In genomic region chr9:129885018-129885669, GRCh38 we compare ENCODE assay signal across 8 cellular contexts. TPM values are rescaled to one million over a fixed set of nuclear protein-coding genes. Genes with fewer than 3 reads are reported as not detected.
DNase-seq lines count a peak whose midpoint lies in the region; ATAC-seq and TF ChIP-seq lines count a peak whose summit lies in the region.

No MANE protein-coding gene starts in this region.

- H3K27ac Mint-ChIP-seq in brain, result peak overlapping the region in 4 of 5 experiments; percentile 78 to 98 (median 94)

- ATAC-seq in left lobe of liver (peak; percentile 69), GM21825 (IDR thresholded peaks at IDR 0.05; ENCODE audit: unreplicated experiment) (no peak)

- H3K4me1 Mint-ChIP-seq in brain, result peaks cover 33% of the 10 kb centered on the region

- H3K4me3 ChIP-seq in OCI-LY3 (ENCODE audit: low read length), result peak overlapping the region; percentile 61

- peak overlapping the region; percentile 51; the same call in 1 of the 2 replicates for H3K9ac ChIP-seq in OCI-LY3 (ENCODE audit: low read length)

- peak overlapping the region; percentile 95 for H3K27ac ChIP-seq in OCI-LY3 (ENCODE audit: low read length)
- H3K27ac ChIP-seq in substantia nigra (ENCODE audit: low read depth, low read length, poor library complexity, severe bottlenecking), result peak overlapping the region; percentile 87

- H3K27me3 Mint-ChIP-seq in brain, result no peaks in the 10 kb centered on the region

- peaks cover 20% of the 10 kb centered on the region for H3K36me3 ChIP-seq in OCI-LY3 (replicated peaks; ENCODE audit: low read depth, low read length)

- no peaks in the 10 kb centered on the region for H3K27me3 ChIP-seq in OCI-LY3 (ENCODE audit: low read depth, low read length)

- TF ChIP-seq CTCF in GM12874 (IDR thresholded peaks at IDR 0.05; ENCODE audit: insufficient read depth, low read depth, low read length), result peak; percentile 49
- TF ChIP-seq CTCF in OCI-LY3 (IDR thresholded peaks at IDR 0.05; ENCODE audit: low read depth, low read length), result no peak; the same call in 1 of the 2 replicates
- TF ChIP-seq CTCF in brain (conservative IDR thresholded peaks at IDR 0.05), result no peak
- TF ChIP-seq CTCF in GM20000 (IDR thresholded peaks at IDR 0.05; ENCODE audit: extremely low read depth, missing control alignments), result no peak

- H3K79me2 ChIP-seq in OCI-LY3 (ENCODE audit: low read length), result peaks cover 28% of the 10 kb centered on the region

- H2AFZ ChIP-seq in OCI-LY3 (ENCODE audit: low read depth, low read length), result no peak overlapping the region

- peaks cover 32% of the 10 kb centered on the region for H3K36me3 Mint-ChIP-seq in brain

- DNase-seq in ACHN, result peak; percentile 17
- peak; percentile 64 for DNase-seq in left lobe of liver (ENCODE audit: low spot score)
- peak in 15 of 49 donors; percentile 27 to 76 (median 52) for DNase-seq in substantia nigra (lab: John Stamatoyannopoulos, UW)
- no peak for DNase-seq in GM20000 (ENCODE audit: low spot score)

- peaks cover 65% of the 10 kb centered on the region for H3K4me1 ChIP-seq in OCI-LY3 (ENCODE audit: low read length)

- H3K4me2 ChIP-seq in OCI-LY3 (ENCODE audit: low read length), result peak overlapping the region; percentile 76

- H3K9me3 Mint-ChIP-seq in brain, result peaks cover 0 to 4% (median 0%) of the 10 kb centered on the region in 5 experiments

- H3K9me3 ChIP-seq in OCI-LY3 (ENCODE audit: insufficient read depth, low read length), result no peaks in the 10 kb centered on the region

- in situ Hi-C loops in ACHN (cut with HindIII; ENCODE audit: low pct_ligation_motif_present, low pct_unique_long_range_greater_than_20kb, low sequenced_read_pairs), result no loop called here

- H4K20me1 ChIP-seq in OCI-LY3 (ENCODE audit: insufficient read depth, low read length), result peaks cover 28% of the 10 kb centered on the region

- peak overlapping the region in 3 of 5 experiments; percentile 74 to 83 (median 79) for H3K4me3 Mint-ChIP-seq in brain

RNA-seq across cellular contexts. Expression of gene USP20, which starts 49.9 kb away (rescaled TPM):
- polyA plus RNA-seq in brain (ENCODE audit: insufficient read depth, low read depth, low replicate concordance), result 61.8 TPM
- 16.7 TPM for total RNA-seq in left lobe of liver

RNA-seq across cellular contexts. Expression of gene C9orf78, which starts 50.1 kb away (rescaled TPM):
- polyA plus RNA-seq in brain (ENCODE audit: insufficient read depth, low read depth, low replicate concordance), result 119 TPM
- total RNA-seq in left lobe of liver, result 27.7 TPM
